18 cellular contexts compared by ENCODE assay signal in the genomic region with DNA sequence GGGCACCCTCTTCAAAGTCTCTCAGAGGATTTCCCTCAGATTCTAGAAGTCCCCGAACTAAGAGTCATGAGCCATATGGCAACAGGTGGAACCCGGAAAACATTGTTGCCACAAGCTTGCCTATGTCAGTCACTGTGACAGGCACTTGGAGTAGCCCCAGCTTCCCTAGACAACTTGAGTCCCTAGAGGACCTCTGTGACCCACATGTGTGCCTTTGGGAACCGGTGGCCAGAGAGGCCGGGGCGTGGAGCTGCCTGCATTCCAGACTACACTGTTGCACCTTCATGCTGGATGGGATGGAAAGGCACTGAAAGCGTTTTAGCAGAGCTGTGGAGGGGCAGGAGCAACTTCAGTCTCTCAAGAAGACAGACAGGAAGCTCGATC.
"Had no signal": no experiment of that assay in that cellular context is flagged by ENCODE, and none has a peak within 500 bp of the region (broad histone marks: within the 10 kb centered on the region; RNA-seq: fewer than 3 reads in every experiment).

No MANE protein-coding gene starts in this region.

- FAIRE-seq: TTC549 had no signal

- H3K27me3 ChIP-seq: ovary, thyroid gland, vagina had no signal

- H3K4me3 Mint-ChIP-seq: activated naive CD4-positive, alpha-beta T cell treated with anti-CD3 and anti-CD28 coated beads for 36 hours; activated T-helper 17 cell treated with anti-CD3 and anti-CD28 coated beads, Interleukin-2, amount 50 U/mL, for 72 hours; memory B cell; neural crest cell had no signal

- H3K4me3 ChIP-seq: left lung, ovary, thyroid gland, vagina had no signal

- H3K9me3 Mint-ChIP-seq: activated naive CD4-positive, alpha-beta T cell treated with anti-CD3 and anti-CD28 coated beads for 36 hours; activated T-helper 17 cell treated with anti-CD3 and anti-CD28 coated beads, Interleukin-2, amount 50 U/mL, for 72 hours; memory B cell; neural crest cell had no signal

- H3K4me1 ChIP-seq: thyroid gland had no signal

- H3K36me3 ChIP-seq: left lung, ovary, thyroid gland, vagina had no signal

- H3K9me3 ChIP-seq: left lung, ovary, thyroid gland, vagina had no signal

- ATAC-seq: activated T-helper 17 cell treated with anti-CD3 and anti-CD28 coated beads, Interleukin-2, amount 50 U/mL, for 72 hours had no signal

- H3K27ac ChIP-seq: left lung, ovary, thyroid gland, vagina had no signal

- H3K27me3 Mint-ChIP-seq: memory B cell had no signal

- DNase-seq: activated CD4-positive, alpha-beta T cell treated with anti-CD3 and anti-CD28 coated beads, Interleukin-2, amount 50 U/mL, for 1 hour; activated CD4-positive, CD25-positive, alpha-beta regulatory T cell; activated naive CD4-positive, alpha-beta T cell treated with anti-CD3 and anti-CD28 coated beads for 36 hours; activated T-cell treated with anti-CD3 and anti-CD28 coated beads for 4 hours; central memory CD4-positive, alpha-beta T cell; cortex of kidney; effector memory CD4-positive, alpha-beta T cell; glutamatergic neuron; islet precursor cell; ovary; T-helper 2 cell; thyroid gland had no signal

- H3K27ac Mint-ChIP-seq: activated naive CD4-positive, alpha-beta T cell treated with anti-CD3 and anti-CD28 coated beads for 36 hours; activated T-helper 17 cell treated with anti-CD3 and anti-CD28 coated beads, Interleukin-2, amount 50 U/mL, for 72 hours; memory B cell had no signal

- H3K4me1 Mint-ChIP-seq: activated T-helper 17 cell treated with anti-CD3 and anti-CD28 coated beads, Interleukin-2, amount 50 U/mL, for 72 hours had no signal
